10 cellular contexts compared by ENCODE assay signal in genomic region chr19:5047251-5047935, GRCh38.
DNase-seq lines count a peak whose midpoint lies in the region; ATAC-seq and TF ChIP-seq lines count a peak whose summit lies in the region.
"Had no signal": no experiment of that assay in that cellular context is flagged by ENCODE, and none has a peak within 500 bp of the region (broad histone marks: within the 10 kb centered on the region; RNA-seq: fewer than 3 reads in every experiment).

No MANE protein-coding gene starts in this region.

- DNase-seq in right atrium auricular region (ENCODE audit: low spot score) (no peak), Right ventricle myocardium superior (no peak), dorsolateral prefrontal cortex (no peak), prostate gland (ENCODE audit: low spot score) (no peak), posterior cingulate gyrus (no peak), KG1 (lab: John Stamatoyannopoulos, UW) (no peak)

- H3K4me3 ChIP-seq in right atrium auricular region = no peak overlapping the region
- peak overlapping the region in 1 of 59 donors; percentile 2 for H3K4me3 ChIP-seq in dorsolateral prefrontal cortex
- H3K4me3 ChIP-seq in prostate gland = no peak overlapping the region
- H3K4me3 ChIP-seq: GM23338 had no signal

- TF ChIP-seq CTCF in right atrium auricular region (IDR thresholded peaks at IDR 0.05) (no peak), dorsolateral prefrontal cortex (IDR thresholded peaks at IDR 0.05 in 54 of 56, conservative IDR thresholded peaks at IDR 0.05 in 2 of 56; ENCODE audit: low read depth in 1 of 56, partially characterized antibody in 56 of 56) (no peak), prostate gland (IDR thresholded peaks at IDR 0.05) (no peak)

- intact Hi-C loops in Right ventricle myocardium superior (cut with DNase I) = no loop called here
- intact Hi-C loops in dorsolateral prefrontal cortex (cut with DNase I) = loop anchor here (5.0 kb wide), 3 partner anchors 90 to 290 kb away; no protein-coding TSS in a partner anchor
- intact Hi-C loops in prostate gland (cut with DNase I) = loop anchor here (5.0 kb wide), 1 partner anchor 530 kb away; no protein-coding TSS in a partner anchor
- intact Hi-C loops in posterior cingulate gyrus (cut with DNase I) = loop anchor here (10.0 kb wide), 1 partner anchor 287 kb away; no protein-coding TSS in a partner anchor

- no peaks in the 10 kb centered on the region for H3K27me3 ChIP-seq in right atrium auricular region
- H3K27me3 ChIP-seq in dorsolateral prefrontal cortex = no peaks in the 10 kb centered on the region
- H3K27me3 ChIP-seq in prostate gland (replicated peaks; ENCODE audit: insufficient read depth) = no peaks in the 10 kb centered on the region

- H3K36me3 ChIP-seq in right atrium auricular region (peaks cover 21% of the 10 kb centered on the region), prostate gland (no peaks in the 10 kb centered on the region)

- WGBS in prostate gland = 88% methylated on average over 27 of the region's 39 CpGs

- no peak for TF ChIP-seq POLR2A in prostate gland (IDR thresholded peaks at IDR 0.05)

- ATAC-seq in Right ventricle myocardium superior (ENCODE audit: poor library complexity) (no peak), GM18909 (IDR thresholded peaks at IDR 0.05; ENCODE audit: poor library complexity, unreplicated experiment) (no peak), GM18873 (IDR thresholded peaks at IDR 0.05; ENCODE audit: low FRiP score, unreplicated experiment) (no peak)

- H3K9me3 ChIP-seq in right atrium auricular region (no peaks in the 10 kb centered on the region), prostate gland (no peaks in the 10 kb centered on the region)

- H3K27ac ChIP-seq in right atrium auricular region (peak overlapping the region; percentile 22 to 38), dorsolateral prefrontal cortex (peak overlapping the region in 47 of 59 donors; percentile 0 to 90 (median 62)), prostate gland (peak overlapping the region; percentile 67 to 74)
- H3K27ac ChIP-seq: KMS-11 had no signal

- H3K4me1 ChIP-seq in right atrium auricular region (peaks cover 0 to 49% of the 10 kb centered on the region in 2 donors), prostate gland (replicated peaks) (peaks cover 31% of the 10 kb centered on the region)
